Comparison of ENCODE assay signal across 14 cellular contexts in genomic region chrX:16856744-16857143, GRCh38.
"Had no signal": no experiment of that assay in that cellular context is flagged by ENCODE, and none has a peak within 500 bp of the region (broad histone marks: within the 10 kb centered on the region; RNA-seq: fewer than 3 reads in every experiment).

No MANE protein-coding gene starts in this region.

- DNase-seq: activated T-cell treated with anti-CD3 and anti-CD28 coated beads, Interleukin-2, amount 50 U/mL, for 4 hours; adrenal gland; colonic mucosa; effector CD4-positive, alpha-beta T cell; hippocampal formation; nephron progenitor cell; occipital lobe; transverse colon had no signal

- FAIRE-seq: TTC549 had no signal

- H3K4me3 Mint-ChIP-seq: activated T-cell treated with anti-CD3 and anti-CD28 coated beads, Interleukin-2, amount 50 U/mL, for 4 hours; nephron progenitor cell; stimulated activated naive B cell treated with anti-CD40 and anti-IgM and Interleukin-4, amounts not matched to agents 10 μg/mL and 1 μg/mL and 100 μg/mL, for 72 hours; WTC11 had no signal

- H3K4me1 ChIP-seq: colonic mucosa, right atrium auricular region, transverse colon, vagina had no signal

- H3K27me3 Mint-ChIP-seq: progenitor cell of endocrine pancreas; stimulated activated naive B cell treated with anti-CD40 and anti-IgM and Interleukin-4, amounts not matched to agents 10 μg/mL and 1 μg/mL and 100 μg/mL, for 72 hours had no signal

- H3K27ac Mint-ChIP-seq: progenitor cell of endocrine pancreas, WTC11 had no signal

- H3K36me3 ChIP-seq: colonic mucosa, transverse colon had no signal

- H3K27ac ChIP-seq: colonic mucosa, right atrium auricular region, transverse colon, vagina had no signal

- H3K9me3 ChIP-seq: adrenal gland, colonic mucosa, right atrium auricular region, transverse colon, vagina had no signal

- H3K4me1 Mint-ChIP-seq: nephron progenitor cell, WTC11 had no signal

- ATAC-seq: WTC11 had no signal

- H3K9me3 Mint-ChIP-seq: activated T-cell treated with anti-CD3 and anti-CD28 coated beads, Interleukin-2, amount 50 U/mL, for 4 hours had no signal

- H3K27me3 ChIP-seq: adrenal gland, colonic mucosa, right atrium auricular region, transverse colon, vagina had no signal

- H3K4me3 ChIP-seq: adrenal gland, colonic mucosa, right atrium auricular region, transverse colon, vagina had no signal
